9 cellular contexts compared by ENCODE assay signal in the genomic region with DNA sequence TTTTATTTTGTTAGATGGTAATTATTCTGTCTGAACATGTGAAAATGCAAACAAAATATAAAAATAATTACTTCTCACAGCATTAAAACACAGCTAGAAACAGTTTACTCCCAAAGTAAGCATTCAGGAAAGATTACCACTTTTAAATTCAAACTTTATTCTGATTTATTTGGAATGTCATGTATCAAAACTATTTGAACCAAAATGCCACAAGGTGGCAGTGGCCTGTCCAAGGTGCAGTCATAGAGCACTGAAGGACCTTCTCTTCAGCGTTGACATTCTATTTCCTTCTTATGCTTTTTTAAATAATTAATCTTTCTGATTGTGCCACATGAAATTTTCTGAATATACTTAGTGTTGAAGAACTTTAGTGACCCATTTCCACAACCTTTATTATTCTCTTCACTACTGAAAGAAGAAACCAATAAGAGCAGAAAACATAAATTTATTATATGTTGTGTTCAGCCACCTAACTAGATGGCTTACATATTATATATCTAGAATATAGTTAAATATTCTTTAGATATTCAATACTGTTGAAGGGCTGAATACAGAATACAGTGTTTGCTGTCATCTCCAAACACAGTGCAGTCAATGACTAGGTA.
A peak's percentile ranks its signal among the peaks of the same experiment; 100 is the strongest.
DNase-seq lines count a peak whose midpoint lies in the region; ATAC-seq and TF ChIP-seq lines count a peak whose summit lies in the region.
"Had no signal": no experiment of that assay in that cellular context is flagged by ENCODE, and none has a peak within 500 bp of the region (broad histone marks: within the 10 kb centered on the region; RNA-seq: fewer than 3 reads in every experiment).

No MANE protein-coding gene starts in this region.

- ATAC-seq in GM18498 (IDR thresholded peaks at IDR 0.05; ENCODE audit: unreplicated experiment) (no peak), HG03025 (IDR thresholded peaks at IDR 0.05; ENCODE audit: low FRiP score, unreplicated experiment) (no peak), GM21447 (IDR thresholded peaks at IDR 0.05; ENCODE audit: unreplicated experiment) (no peak)

- peaks cover 7% of the 10 kb centered on the region for H3K9me3 Mint-ChIP-seq in neural crest cell

- DNase-seq in GM12865 (ENCODE audit: low read depth) (peak; percentile 21), LNCaP clone FGC (ENCODE audit: low read depth) (no peak), choroid plexus epithelial cell (ENCODE audit: low read depth) (peak; percentile 34), neural crest cell (ENCODE audit: low read depth, low spot score) (no peak)
- DNase-seq: activated B cell treated with CpG ODN at 0.5 μM for 24 hours, NCI-H2171 had no signal

- peaks cover 3% of the 10 kb centered on the region for H3K27me3 Mint-ChIP-seq in neural crest cell (ENCODE audit: low read depth)
- H3K27me3 Mint-ChIP-seq: activated B cell treated with CpG ODN at 0.5 μM for 24 hours had no signal

- H3K36me3 Mint-ChIP-seq in neural crest cell (ENCODE audit: low read depth) = peaks cover 3% of the 10 kb centered on the region

- H3K27ac Mint-ChIP-seq in neural crest cell (ENCODE audit: unreplicated experiment) = no peak overlapping the region
- H3K27ac Mint-ChIP-seq: activated B cell treated with CpG ODN at 0.5 μM for 24 hours had no signal

- H3K4me3 ChIP-seq in GM12865 (ENCODE audit: low read depth, low read length) = no peak overlapping the region
- no peak overlapping the region for H3K4me3 ChIP-seq in LNCaP clone FGC (ENCODE audit: low read depth, low read length)
- no peak overlapping the region for H3K4me3 ChIP-seq in choroid plexus epithelial cell (ENCODE audit: low read depth, low read length)

- H3K4me1 Mint-ChIP-seq in neural crest cell = no peaks in the 10 kb centered on the region
- H3K4me1 Mint-ChIP-seq: activated B cell treated with CpG ODN at 0.5 μM for 24 hours had no signal

- TF ChIP-seq CTCF in GM12865 (IDR thresholded peaks at IDR 0.05; ENCODE audit: insufficient read depth, low read depth, low read length, missing control alignments) (peak; percentile 28), LNCaP clone FGC (IDR thresholded peaks at IDR 0.05; ENCODE audit: control insufficient read depth, extremely low read depth, insufficient read depth) (peak; percentile 52), choroid plexus epithelial cell (conservative IDR thresholded peaks at IDR 0.05; ENCODE audit: low read depth, low read length) (peak; percentile 48), neural crest cell (conservative IDR thresholded peaks at IDR 0.05) (peak; percentile 64)

- no peak overlapping the region for H3K4me3 Mint-ChIP-seq in neural crest cell
- H3K4me3 Mint-ChIP-seq: activated B cell treated with CpG ODN at 0.5 μM for 24 hours had no signal

Comparison
In these comparisons a context has a peak if more than half of its experiments do, and no peak if none do; other contexts are left out.
1. DNase-seq: peak in GM12865 (single experiment) and choroid plexus epithelial cell (single experiment); none in LNCaP clone FGC (single experiment) and neural crest cell (single experiment).
2. Peak in every context shown above with its lines, with median percentiles within 50 percentile points of each other: CTCF ChIP-seq.